In the genomic region with DNA sequence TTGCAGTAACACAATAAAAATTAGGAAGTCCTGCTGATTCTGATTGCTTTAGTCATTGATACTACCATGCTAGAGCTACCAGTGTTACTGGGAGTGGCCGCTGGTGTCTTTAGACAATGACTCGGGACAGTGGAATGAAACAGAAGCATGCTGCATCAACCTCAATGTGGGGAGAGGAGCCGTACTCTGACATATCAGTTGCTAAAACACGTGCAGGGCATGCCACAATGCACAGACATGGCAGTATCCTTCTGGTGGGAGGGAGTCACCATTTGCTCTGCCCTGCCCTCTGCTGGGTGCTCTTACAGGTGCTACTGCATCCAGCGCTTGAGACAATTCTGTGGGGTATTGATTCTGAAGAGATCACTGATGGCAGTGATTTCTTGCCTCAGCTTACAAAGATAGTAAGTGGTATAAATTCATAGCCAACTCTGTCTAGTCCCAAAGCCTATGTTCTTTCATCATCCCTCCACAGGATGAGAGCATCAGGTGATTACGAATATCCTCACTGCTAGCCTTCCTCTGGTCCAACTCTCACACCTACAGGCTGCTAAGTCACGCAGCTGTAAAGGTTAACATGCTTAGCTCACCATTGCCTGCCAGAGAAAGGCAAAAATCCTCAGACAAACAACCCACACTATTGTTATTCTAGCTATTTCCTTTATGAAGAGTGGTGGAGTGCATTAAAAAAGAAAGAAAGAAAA, we compare ENCODE assay signal across 8 cellular contexts. TPM values are rescaled to one million over a fixed set of nuclear protein-coding genes. Genes with fewer than 3 reads are reported as not detected.
DNase-seq lines count a peak whose midpoint lies in the region; ATAC-seq and TF ChIP-seq lines count a peak whose summit lies in the region.

No MANE protein-coding gene starts in this region.

- no peak overlapping the region for H3K4me3 ChIP-seq in Karpas-422 (ENCODE audit: low read length)

- peak; percentile 63 for TF ChIP-seq CTCF in MCF 10A (IDR thresholded peaks at IDR 0.05; ENCODE audit: unreplicated experiment)

- no peaks in the 10 kb centered on the region for H3K27me3 ChIP-seq in Karpas-422 (ENCODE audit: low read length)

- no peak overlapping the region for H2AFZ ChIP-seq in Karpas-422 (ENCODE audit: low read length)

- no peak overlapping the region for H3K27ac ChIP-seq in Karpas-422 (ENCODE audit: low read length)

- H3K79me2 ChIP-seq in Karpas-422 (ENCODE audit: low read length): no peaks in the 10 kb centered on the region

- CTCF ChIA-PET in MCF 10A (lab: Yijun Ruan, JAX): interaction anchor here (0.6 to 2.5 kb wide), 32 partner anchors 9 to 215 kb away, joined by 3 to 16 read pairs (median 4); no protein-coding TSS in a partner anchor

- peak; percentile 77 for ATAC-seq in GM19455 (IDR thresholded peaks at IDR 0.05; ENCODE audit: unreplicated experiment)
- peak; percentile 60 for ATAC-seq in left colon

- DNase-seq in D341Med (ENCODE audit: low spot score) (peak; percentile 80), Karpas-422 (peak; percentile 84), SW480 (ENCODE audit: low spot score) (peak; percentile 83), MCF 10A (ENCODE audit: unreplicated experiment) (peak; percentile 73), left colon (peak in 1 of 2 donors; percentile 31), NCI-H1436 treated with DMSO at 0.1 percent for 48 hours (lab: John Stamatoyannopoulos, UW) (no peak)
- DNase-seq in stimulated activated CD8-positive, alpha-beta memory T cell treated with anti-CD3 and anti-CD28 coated beads, Interleukin-7, amount 100 ng/mL, for 1 hour (ENCODE audit: low read depth in 2 of 2): peak; percentile 4 to 29

- no TSS peak for BruUV-seq in MCF 10A (replicated peaks; lab: Mats Ljungman, UMichigan)

- H3K27me3 Mint-ChIP-seq in MCF 10A (ENCODE audit: insufficient read depth, unreplicated experiment): no peaks in the 10 kb centered on the region

- H3K27ac Mint-ChIP-seq in MCF 10A (ENCODE audit: low read depth, unreplicated experiment): no peak overlapping the region

- POLR2A ChIA-PET in MCF 10A (lab: Yijun Ruan, JAX): interaction anchor here (0.7 kb wide), 1 partner anchor 1583 kb away, joined by 3 read pairs; no protein-coding TSS in a partner anchor

- peaks cover 4% of the 10 kb centered on the region; the same call in 1 of the 2 replicates for H3K36me3 ChIP-seq in Karpas-422 (ENCODE audit: insufficient read depth, low read length)

- no peaks in the 10 kb centered on the region for H3K9me3 Mint-ChIP-seq in MCF 10A (ENCODE audit: unreplicated experiment)

- H3K9ac ChIP-seq in Karpas-422 (ENCODE audit: low read length): no peak overlapping the region

- peaks cover 5% of the 10 kb centered on the region for H3K4me1 ChIP-seq in Karpas-422 (ENCODE audit: low read length)

- no peak overlapping the region for H3K4me3 Mint-ChIP-seq in MCF 10A (ENCODE audit: unreplicated experiment)

- peaks cover 8% of the 10 kb centered on the region for H3K4me1 Mint-ChIP-seq in MCF 10A (ENCODE audit: insufficient read depth, unreplicated experiment)

- H3K9me2 ChIP-seq in Karpas-422 (replicated peaks; ENCODE audit: insufficient read depth, low read length): no peaks in the 10 kb centered on the region

- no peaks in the 10 kb centered on the region for H3K9me3 ChIP-seq in Karpas-422 (ENCODE audit: low read length)

- no peak overlapping the region for H3K4me2 ChIP-seq in Karpas-422 (ENCODE audit: low read depth, low read length, poor library complexity, severe bottlenecking)

- no peaks in the 10 kb centered on the region for H4K20me1 ChIP-seq in Karpas-422 (ENCODE audit: insufficient read depth, low read depth, low read length)

- intact Hi-C loops in MCF 10A (cut with micrococcal nuclease) (loop anchor here (1.0 to 2.0 kb wide), 3 partner anchors 44 to 178 kb away; no protein-coding TSS in a partner anchor), left colon (cut with DNase I, micrococcal nuclease) (no loop called here)

- peaks cover 25% of the 10 kb centered on the region for H3K36me3 Mint-ChIP-seq in MCF 10A (ENCODE audit: insufficient read depth, unreplicated experiment)

RNA-seq across cellular contexts. Expression of a gene that starts 43.7 kb away (rescaled TPM):
- 0.75 TPM in 1 of 2 replicates, not detected in the other for total RNA-seq in Karpas-422 (2014; rRNA removed; shearing (Covaris generic); ENCODE audit: low replicate concordance)
- total RNA-seq in MCF 10A (2022): 6.7 and 8.6 TPM in 2 replicates
- 1 to 10 TPM; 2.6 to 3.0 TPM for total RNA-seq in left colon
